1 cellular context compared by ENCODE assay signal in genomic region chr6:26312501-26313390, GRCh38.
TF ChIP-seq lines count a peak whose summit lies in the region.

No MANE protein-coding gene starts in this region.

TF ChIP-seq in WTC11, 78 proteins besides CTCF, POLR2A, EP300 and RAD21 (continued from another document):
- TF ChIP-seq ATF2 (CRISPR knock-in tag; IDR thresholded peaks at IDR 0.05; ENCODE audit: borderline replicate concordance, low read depth) = no peak
- TF ChIP-seq GTF2I (CRISPR knock-in tag; conservative IDR thresholded peaks at IDR 0.05) = no peak
- no peak for TF ChIP-seq ESRRA (CRISPR knock-in tag; IDR thresholded peaks at IDR 0.05; ENCODE audit: borderline replicate concordance)
- no peak for TF ChIP-seq AFF4 (CRISPR knock-in tag; IDR thresholded peaks at IDR 0.05; ENCODE audit: borderline replicate concordance)
- TF ChIP-seq ZNF121 (CRISPR knock-in tag; IDR thresholded peaks at IDR 0.05) = no peak
- TF ChIP-seq SMAD4 (CRISPR knock-in tag; IDR thresholded peaks at IDR 0.05) = no peak
- TF ChIP-seq ARID4B (CRISPR knock-in tag; IDR thresholded peaks at IDR 0.05; ENCODE audit: borderline replicate concordance) = 0 out of 2 replicates have a peak, but pooled peaks have one; percentile 29
- no peak for TF ChIP-seq PRDM15 (CRISPR knock-in tag; IDR thresholded peaks at IDR 0.05)
- no peak for TF ChIP-seq JAZF1 (CRISPR knock-in tag; IDR thresholded peaks at IDR 0.05)
TF ChIP-seq in WTC11: peak in this region for 9.
